Comparison of ENCODE assay signal across 23 cellular contexts in the genomic region with DNA sequence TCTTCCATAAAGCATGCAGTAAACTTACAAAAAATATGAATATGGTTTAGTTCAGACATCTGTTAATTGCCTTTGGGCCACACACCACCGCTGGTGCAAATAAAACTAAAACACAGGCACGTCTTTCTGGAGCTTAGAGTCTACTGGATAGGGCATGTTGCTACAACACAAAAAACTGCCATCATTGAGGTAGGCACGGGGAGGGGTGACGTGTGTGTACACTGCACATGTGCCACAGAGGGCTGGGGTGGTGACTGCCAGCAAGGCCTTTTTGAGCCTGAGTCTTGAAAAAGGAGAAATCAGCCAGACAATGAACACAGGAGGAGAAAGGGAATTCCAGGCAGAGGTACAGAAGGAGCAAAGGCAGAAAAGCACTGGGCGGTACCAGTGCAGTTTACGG.
"Had no signal": no experiment of that assay in that cellular context is flagged by ENCODE, and none has a peak within 500 bp of the region (broad histone marks: within the 10 kb centered on the region; RNA-seq: fewer than 3 reads in every experiment).

No MANE protein-coding gene starts in this region.

- H2AFZ ChIP-seq: parathyroid adenoma had no signal

- H3K4me3 ChIP-seq: heart right ventricle, tibial artery had no signal

- H3K9me3 ChIP-seq: heart right ventricle, tibial artery had no signal

- H3K9ac ChIP-seq: parathyroid adenoma had no signal

- FAIRE-seq: endothelial cell of umbilical vein, TTC549 had no signal

- H3K36me3 Mint-ChIP-seq: memory B cell had no signal

- H3K4me1 ChIP-seq: parathyroid adenoma had no signal

- H3K27ac Mint-ChIP-seq: activated T-cell treated with anti-CD3 and anti-CD28 coated beads, Interleukin-2, amount 50 U/mL, for 24 hours; activated T-helper 17 cell treated with anti-CD3 and anti-CD28 coated beads, Interleukin-2, amount 50 U/mL, for 72 hours; memory B cell; nephron progenitor cell; stimulated activated naive CD8-positive, alpha-beta T cell treated with anti-CD3 and anti-CD28 coated beads, Interleukin-15, Interleukin-2, amounts not matched to agents 100 ng/mL and 50 ng/mL, for 24 hours had no signal

- H3K36me3 ChIP-seq: tibial artery, WERI-Rb-1 had no signal

- H3K27ac ChIP-seq: heart right ventricle, parathyroid adenoma, tibial artery, WERI-Rb-1 had no signal

- H3K4me3 Mint-ChIP-seq: activated T-cell treated with anti-CD3 and anti-CD28 coated beads, Interleukin-2, amount 50 U/mL, for 24 hours; activated T-helper 17 cell treated with anti-CD3 and anti-CD28 coated beads, Interleukin-2, amount 50 U/mL, for 72 hours; memory B cell; nephron progenitor cell; stimulated activated naive CD8-positive, alpha-beta T cell treated with anti-CD3 and anti-CD28 coated beads, Interleukin-15, Interleukin-2, amounts not matched to agents 100 ng/mL and 50 ng/mL, for 24 hours had no signal

- DNase-seq: activated CD4-positive, alpha-beta T cell treated with anti-CD3 and anti-CD28 coated beads, Interleukin-2, amount 50 U/mL, for 4 hours; activated CD8-positive, alpha-beta memory T cell treated with anti-CD3 and anti-CD28 coated beads for 24 hours; activated CD8-positive, alpha-beta memory T cell treated with anti-CD3 and anti-CD28 coated beads, Interleukin-2, amount 50 U/mL, for 4 hours; activated T-cell treated with anti-CD3 and anti-CD28 coated beads, Interleukin-2, amount 50 U/mL, for 24 hours; amygdala; effector memory CD4-positive, alpha-beta T cell; foreskin fibroblast; heart right ventricle; islet precursor cell; left cardiac atrium; nephron progenitor cell; nucleus accumbens; right cardiac atrium; stimulated activated CD4-positive, alpha-beta T cell treated with anti-CD3 and anti-CD28 coated beads, Interleukin-1b, Interleukin-23, amount 100 ng/mL, for 48 hours; T-helper 1 cell; tibial artery; WERI-Rb-1 had no signal

- H3K79me2 ChIP-seq: parathyroid adenoma had no signal

- H3K9me3 Mint-ChIP-seq: activated T-cell treated with anti-CD3 and anti-CD28 coated beads, Interleukin-2, amount 50 U/mL, for 24 hours; activated T-helper 17 cell treated with anti-CD3 and anti-CD28 coated beads, Interleukin-2, amount 50 U/mL, for 72 hours; memory B cell; nephron progenitor cell; stimulated activated naive CD8-positive, alpha-beta T cell treated with anti-CD3 and anti-CD28 coated beads, Interleukin-15, Interleukin-2, amounts not matched to agents 100 ng/mL and 50 ng/mL, for 24 hours had no signal
